18 cellular contexts compared by ENCODE assay signal in the genomic region with DNA sequence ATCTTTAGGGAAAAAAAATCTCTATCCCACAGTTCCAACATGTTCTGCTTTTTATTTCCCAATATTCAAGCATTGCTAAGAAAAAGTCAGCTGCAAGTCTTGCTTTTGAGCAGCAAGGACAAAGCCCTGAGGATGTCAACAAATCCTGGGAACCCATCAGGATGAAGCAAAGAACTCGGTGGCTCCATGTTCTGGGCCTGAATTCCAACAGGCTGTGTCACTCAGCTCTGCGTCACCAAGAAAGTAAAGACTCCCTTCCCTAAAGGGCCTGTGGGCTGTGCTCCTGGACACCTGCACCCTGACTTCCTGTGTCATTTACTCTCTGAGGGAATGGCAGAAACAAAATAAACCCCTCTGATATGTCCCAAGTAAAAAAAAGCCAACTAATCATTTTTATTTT.
DNase-seq lines count a peak whose midpoint lies in the region; FAIRE-seq and TF ChIP-seq lines count a peak whose summit lies in the region.
"Had no signal": no experiment of that assay in that cellular context is flagged by ENCODE, and none has a peak within 500 bp of the region (broad histone marks: within the 10 kb centered on the region; RNA-seq: fewer than 3 reads in every experiment).

No MANE protein-coding gene starts in this region.

- H3K27ac Mint-ChIP-seq in activated CD4-positive, alpha-beta T cell treated with anti-CD3 and anti-CD28 coated beads, Interleukin-2, amount 10 ng/mL, durations not matched to agents 7 days and 5 days, result no peak overlapping the region
- H3K27ac Mint-ChIP-seq: activated CD4-positive, alpha-beta T cell treated with anti-CD3 and anti-CD28 coated beads for 36 hours; activated naive CD8-positive, alpha-beta T cell; CD4-positive, alpha-beta memory T cell; effector memory CD8-positive, alpha-beta T cell had no signal

- peaks cover 10% of the 10 kb centered on the region for H3K9me3 Mint-ChIP-seq in activated CD4-positive, alpha-beta T cell treated with anti-CD3 and anti-CD28 coated beads, Interleukin-2, amount 10 ng/mL, durations not matched to agents 7 days and 5 days
- H3K9me3 Mint-ChIP-seq: central memory CD8-positive, alpha-beta T cell had no signal

- H3K9me1 ChIP-seq in keratinocyte (ENCODE audit: control insufficient read depth, extremely low read depth, insufficient read depth, low read length), result no peaks in the 10 kb centered on the region

- H3K9ac ChIP-seq in mammary epithelial cell (ENCODE audit: insufficient read depth, low read length) (no peak overlapping the region), keratinocyte (ENCODE audit: control insufficient read depth, extremely low read depth, insufficient read depth, low read length) (no peak overlapping the region)

- FAIRE-seq in keratinocyte (lab: Jason Lieb, UNC), result peak; percentile 92

- WGBS in mammary epithelial cell (ENCODE audit: low coverage, missing lambda C conversion rate), result 20% methylated on average over 2 of the region's 2 CpGs

- DNase-seq in A172 (ENCODE audit: low spot score) (peak; percentile 85), LHCN-M2 (ENCODE audit: low read depth) (peak; percentile 84), mammary epithelial cell (peak; percentile 63), keratinocyte (ENCODE audit: low read depth, low spot score) (peak; percentile 42), DMS79 (lab: John Stamatoyannopoulos, UW) (no peak), AG08395 (ENCODE audit: low spot score) (no peak)
- no peak for DNase-seq in activated effector memory CD4-positive, alpha-beta T cell treated with Interleukin-2 at 50 U/mL for 16 hours
- no peak for DNase-seq in activated CD4-positive, alpha-beta T cell treated with anti-CD3 and anti-CD28 coated beads, Interleukin-2, amount 10 ng/mL, durations not matched to agents 7 days and 5 days
- DNase-seq: activated CD4-positive, alpha-beta T cell treated with anti-CD3 and anti-CD28 coated beads for 36 hours; CD4-positive, alpha-beta memory T cell; effector memory CD8-positive, alpha-beta T cell; NCI-H1417 treated with DMSO at 0.1 percent for 48 hours; retina; SHP77; stomach; T-helper 9 cell had no signal

- intact Hi-C loops in mammary epithelial cell (cut with micrococcal nuclease), result no loop called here

- no peak overlapping the region for H3K4me3 ChIP-seq in mammary epithelial cell (replicated peaks in 1 of 3; ENCODE audit: insufficient read depth in 1 of 3, low read depth in 2 of 3, low read length in 3 of 3)
- peak overlapping the region in 1 of 3 experiments; percentile 15 for H3K4me3 ChIP-seq in keratinocyte (ENCODE audit: control insufficient read depth in 2 of 3, extremely low read depth in 1 of 3, insufficient read depth in 2 of 3, low read depth in 1 of 3, low read length in 3 of 3)
- H3K4me3 ChIP-seq: stomach had no signal

- TF ChIP-seq CTCF in mammary epithelial cell (conservative IDR thresholded peaks at IDR 0.05 in 1 of 2, IDR thresholded peaks at IDR 0.05 in 1 of 2; ENCODE audit: extremely low read depth in 1 of 2, insufficient read depth in 1 of 2, low read depth in 1 of 2, low read length in 2 of 2), result no peak
- TF ChIP-seq CTCF in keratinocyte (optimal IDR thresholded peaks at IDR 0.05 in 1 of 3, IDR thresholded peaks at IDR 0.05 in 1 of 3, conservative IDR thresholded peaks at IDR 0.05 in 1 of 3; ENCODE audit: extremely low read depth in 1 of 3, insufficient read depth in 2 of 3, low read length in 3 of 3), result no peak

- CTCF ChIA-PET in mammary epithelial cell (lab: Charles Lee; ENCODE audit: low non-redundant PET), result no interaction called here
- CTCF ChIA-PET in activated CD4-positive, alpha-beta T cell treated with anti-CD3 and anti-CD28 coated beads, Interleukin-2, amount 10 ng/mL, durations not matched to agents 7 days and 5 days (lab: Charles Lee), result interaction anchor here (0.6 kb wide), 1 partner anchor 12 kb away, joined by 3 read pairs; no protein-coding TSS in a partner anchor

- H3K4me2 ChIP-seq in mammary epithelial cell (ENCODE audit: insufficient read depth, low read depth, low read length) (no peak overlapping the region), keratinocyte (ENCODE audit: control insufficient read depth, extremely low read depth, insufficient read depth, low read depth, low read length) (peak overlapping the region; percentile 42)

- H3K4me1 ChIP-seq in mammary epithelial cell (ENCODE audit: insufficient read depth, low read length) (peaks cover 11% of the 10 kb centered on the region), keratinocyte (ENCODE audit: control insufficient read depth, extremely low read depth, insufficient read depth, low read length) (peaks cover 12% of the 10 kb centered on the region)
- H3K4me1 ChIP-seq: stomach had no signal

- no peaks in the 10 kb centered on the region for H3K79me2 ChIP-seq in mammary epithelial cell (ENCODE audit: insufficient read depth, low read length)
- no peaks in the 10 kb centered on the region for H3K79me2 ChIP-seq in keratinocyte (ENCODE audit: control insufficient read depth, insufficient read depth, low read length)

- dilution Hi-C loops in mammary epithelial cell (cut with HindIII; ENCODE audit: low sequenced_read_pairs) (no loop called here), keratinocyte (cut with MboI; ENCODE audit: extremely low pct_ligation_motif_present, low sequenced_read_pairs) (no loop called here)

- H3K4me3 Mint-ChIP-seq in activated CD4-positive, alpha-beta T cell treated with anti-CD3 and anti-CD28 coated beads, Interleukin-2, amount 10 ng/mL, durations not matched to agents 7 days and 5 days, result no peak overlapping the region
- H3K4me3 Mint-ChIP-seq: activated CD4-positive, alpha-beta T cell treated with anti-CD3 and anti-CD28 coated beads for 36 hours; activated naive CD8-positive, alpha-beta T cell; CD4-positive, alpha-beta memory T cell; central memory CD8-positive, alpha-beta T cell; effector memory CD8-positive, alpha-beta T cell had no signal

- H3K36me3 ChIP-seq in mammary epithelial cell (ENCODE audit: insufficient read depth, low read length) (no peaks in the 10 kb centered on the region), keratinocyte (ENCODE audit: control insufficient read depth in 2 of 2, extremely low read depth in 1 of 2, insufficient read depth in 2 of 2, low read length in 2 of 2) (peaks cover 0 to 4% of the 10 kb centered on the region in 2 experiments)

- in situ Hi-C loops in mammary epithelial cell (cut with MboI; ENCODE audit: low sequenced_read_pairs in 2 of 2), result no loop called here

- no peaks in the 10 kb centered on the region for H3K27me3 ChIP-seq in mammary epithelial cell (ENCODE audit: insufficient read depth, low read length)
- no peaks in the 10 kb centered on the region for H3K27me3 ChIP-seq in keratinocyte (ENCODE audit: control insufficient read depth, extremely low read depth, insufficient read depth, low read length)
- H3K27me3 ChIP-seq: stomach had no signal

- H3K4me1 Mint-ChIP-seq in activated CD4-positive, alpha-beta T cell treated with anti-CD3 and anti-CD28 coated beads, Interleukin-2, amount 10 ng/mL, durations not matched to agents 7 days and 5 days, result no peaks in the 10 kb centered on the region
- H3K4me1 Mint-ChIP-seq: activated CD4-positive, alpha-beta T cell treated with anti-CD3 and anti-CD28 coated beads for 36 hours; central memory CD8-positive, alpha-beta T cell had no signal

- H3K27me3 Mint-ChIP-seq in activated CD4-positive, alpha-beta T cell treated with anti-CD3 and anti-CD28 coated beads, Interleukin-2, amount 10 ng/mL, durations not matched to agents 7 days and 5 days, result no peaks in the 10 kb centered on the region
- H3K27me3 Mint-ChIP-seq: activated CD4-positive, alpha-beta T cell treated with anti-CD3 and anti-CD28 coated beads for 36 hours; activated naive CD8-positive, alpha-beta T cell; CD4-positive, alpha-beta memory T cell; central memory CD8-positive, alpha-beta T cell; effector memory CD8-positive, alpha-beta T cell had no signal

- peaks cover 46% of the 10 kb centered on the region for H3K36me3 Mint-ChIP-seq in activated CD4-positive, alpha-beta T cell treated with anti-CD3 and anti-CD28 coated beads, Interleukin-2, amount 10 ng/mL, durations not matched to agents 7 days and 5 days (ENCODE audit: low read depth)

- no peak overlapping the region for H2AFZ ChIP-seq in mammary epithelial cell (ENCODE audit: low read depth, low read length)
- no peak overlapping the region for H2AFZ ChIP-seq in keratinocyte (ENCODE audit: control insufficient read depth, low read length)

- H3K9me3 ChIP-seq in mammary epithelial cell (replicated peaks; ENCODE audit: insufficient read depth, low read length) (peaks cover 8% of the 10 kb centered on the region), keratinocyte (ENCODE audit: control insufficient read depth, low read depth, low read length) (peaks cover 2% of the 10 kb centered on the region)

- no TSS peak for BruUV-seq in mammary epithelial cell (replicated peaks; lab: Mats Ljungman, UMichigan)

- H4K20me1 ChIP-seq in mammary epithelial cell (ENCODE audit: insufficient read depth, low read length) (no peaks in the 10 kb centered on the region), keratinocyte (ENCODE audit: control insufficient read depth, extremely low read depth, insufficient read depth, low read length) (no peaks in the 10 kb centered on the region)

- no peak overlapping the region for H3K27ac ChIP-seq in mammary epithelial cell (ENCODE audit: insufficient read depth, low read depth, low read length)
- no peak overlapping the region for H3K27ac ChIP-seq in keratinocyte (ENCODE audit: control insufficient read depth, insufficient read depth, low read length)
- H3K27ac ChIP-seq: stomach had no signal

- POLR2A ChIA-PET in activated CD4-positive, alpha-beta T cell treated with anti-CD3 and anti-CD28 coated beads, Interleukin-2, amount 10 ng/mL, durations not matched to agents 7 days and 5 days (lab: Charles Lee), result no interaction called here

Comparison
In these comparisons a context has a peak if more than half of its experiments do, and no peak if none do; other contexts are left out.
1. DNase-seq: peak in A172 (single experiment), LHCN-M2 (single experiment), mammary epithelial cell (single experiment) and keratinocyte (single experiment); none in activated effector memory CD4-positive, alpha-beta T cell treated with Interleukin-2 at 50 U/mL for 16 hours (single experiment), DMS79 (single experiment), activated CD4-positive, alpha-beta T cell treated with anti-CD3 and anti-CD28 coated beads, Interleukin-2, amount 10 ng/mL, durations not matched to agents 7 days and 5 days (single experiment) and AG08395 (single experiment).